In genomic region chr17:30396129-30396528, GRCh38 we compare ENCODE assay signal across 22 cellular contexts. TPM values are rescaled to one million over a fixed set of nuclear protein-coding genes. Genes with fewer than 3 reads are reported as not detected.
A peak's percentile ranks its signal among the peaks of the same experiment; 100 is the strongest.
DNase-seq lines count a peak whose midpoint lies in the region; ATAC-seq and TF ChIP-seq lines count a peak whose summit lies in the region.
"Had no signal": no experiment of that assay in that cellular context is flagged by ENCODE, and none has a peak within 500 bp of the region (broad histone marks: within the 10 kb centered on the region; RNA-seq: fewer than 3 reads in every experiment).

No MANE protein-coding gene starts in this region.

- no peaks in the 10 kb centered on the region for H3K9me3 Mint-ChIP-seq in endodermal cell
- no peaks in the 10 kb centered on the region for H3K9me3 Mint-ChIP-seq in type B pancreatic cell
- H3K9me3 Mint-ChIP-seq: GM23338 had no signal

- no peaks in the 10 kb centered on the region for H3K27me3 Mint-ChIP-seq in endodermal cell (ENCODE audit: insufficient read depth)
- no peaks in the 10 kb centered on the region for H3K27me3 Mint-ChIP-seq in type B pancreatic cell

- intact Hi-C loops in right lobe of liver (cut with DNase I), result no loop called here
- intact Hi-C loops in lower lobe of right lung (cut with DNase I), result no loop called here

- H3K9ac ChIP-seq in endodermal cell (ENCODE audit: extremely low read depth, low read length, poor library complexity, severe bottlenecking), result no peak overlapping the region

- whole genome bisulfite sequencing in endodermal cell (ENCODE audit: insufficient coverage in 1 of 2, insufficient read length in 1 of 2), 2 experiments, result no CpG with 5 or more reads among the region's 1 CpG
- WGBS in right lobe of liver (ENCODE audit: insufficient coverage, low coverage, low lambda C conversion rate, missing lambda C conversion rate), result 50% methylated on average over 1 of the region's 1 CpG

- H3K27ac ChIP-seq in endodermal cell (ENCODE audit: low read depth, low read length), result no peak overlapping the region
- H3K27ac ChIP-seq in right lobe of liver, result peak overlapping the region in 1 of 3 donors; percentile 64
- no peak overlapping the region for H3K27ac ChIP-seq in substantia nigra (ENCODE audit: low read depth, low read length, poor library complexity, severe bottlenecking)
- no peak overlapping the region for H3K27ac ChIP-seq in lower lobe of right lung
- H3K27ac ChIP-seq: C4-2B had no signal

- H3K27ac Mint-ChIP-seq in endodermal cell, result no peak overlapping the region
- H3K27ac Mint-ChIP-seq in type B pancreatic cell, result peak overlapping the region; percentile 60

- ATAC-seq in right lobe of liver, result peak in 3 of 4 donors; percentile 69 to 75 (median 72)
- no peak for ATAC-seq in lower lobe of right lung
- ATAC-seq: GM23338 had no signal

- POLR2A ChIA-PET in HEK293T (lab: Yijun Ruan, JAX), result no interaction called here

- peaks cover 29% of the 10 kb centered on the region for H3K4me1 Mint-ChIP-seq in endodermal cell
- H3K4me1 Mint-ChIP-seq in type B pancreatic cell (ENCODE audit: unreplicated experiment), result peaks cover 25% of the 10 kb centered on the region
- H3K4me1 Mint-ChIP-seq: GM23338 had no signal

- no peak for TF ChIP-seq POLR2A in right lobe of liver (IDR thresholded peaks at IDR 0.05)

- H3K36me3 ChIP-seq in endodermal cell (ENCODE audit: control insufficient read depth, insufficient read depth, low read length) (peaks cover 15% of the 10 kb centered on the region), right lobe of liver (peaks cover 0 to 7% (median 0%) of the 10 kb centered on the region in 4 donors), lower lobe of right lung (peaks cover 13% of the 10 kb centered on the region)

- H3K36me3 Mint-ChIP-seq in endodermal cell (ENCODE audit: low read depth) (peaks cover 12% of the 10 kb centered on the region), type B pancreatic cell (peaks cover 15% of the 10 kb centered on the region)

- H3K4me1 ChIP-seq in endodermal cell (ENCODE audit: control insufficient read depth, insufficient read depth, low read length) (peaks cover 25% of the 10 kb centered on the region), right lobe of liver (peaks cover 0 to 18% (median 0%) of the 10 kb centered on the region in 4 donors), lower lobe of right lung (peaks cover 5% of the 10 kb centered on the region)

- H3K4me3 Mint-ChIP-seq in endodermal cell (no peak overlapping the region), type B pancreatic cell (peak overlapping the region; percentile 25)
- H3K4me3 Mint-ChIP-seq: GM23338 had no signal

- H3K4me3 ChIP-seq in endodermal cell (ENCODE audit: low read length) (peak overlapping the region; percentile 32), right lobe of liver (peak overlapping the region in 1 of 3 donors; percentile 10), lower lobe of right lung (no peak overlapping the region)
- H3K4me3 ChIP-seq: GM12878, GM23338 had no signal

- H3K9me3 ChIP-seq in endodermal cell (ENCODE audit: control insufficient read depth, low read length) (no peaks in the 10 kb centered on the region), right lobe of liver (no peaks in the 10 kb centered on the region), lower lobe of right lung (no peaks in the 10 kb centered on the region)

- no peak for TF ChIP-seq CTCF in endodermal cell (conservative IDR thresholded peaks at IDR 0.05)
- no peak for TF ChIP-seq CTCF in right lobe of liver (IDR thresholded peaks at IDR 0.05)
- TF ChIP-seq CTCF in type B pancreatic cell (conservative IDR thresholded peaks at IDR 0.05), result no peak
- no peak for TF ChIP-seq CTCF in lower lobe of right lung (IDR thresholded peaks at IDR 0.05)

- H3K27me3 ChIP-seq in endodermal cell (ENCODE audit: control insufficient read depth, insufficient read depth, low read length, poor library complexity, severe bottlenecking), result no peaks in the 10 kb centered on the region
- H3K27me3 ChIP-seq in right lobe of liver, result no peaks in the 10 kb centered on the region
- H3K27me3 ChIP-seq in lower lobe of right lung (ENCODE audit: low read depth), result no peaks in the 10 kb centered on the region

- DNase-seq in HEK293T (ENCODE audit: extremely low spot score) (no peak), endodermal cell (no peak), right lobe of liver (no peak), type B pancreatic cell (ENCODE audit: extremely low spot score, unreplicated experiment) (no peak), DMS153 (lab: John Stamatoyannopoulos, UW) (no peak), substantia nigra (lab: John Stamatoyannopoulos, UW) (no peak), lower lobe of right lung (no peak)
- DNase-seq: AML-193, DMS 273 treated with DMSO at 0.1 percent for 48 hours, HCEC 1CT, KG1, MV-4-11, NCI-H187 treated with DMSO at 0.1 percent for 48 hours, NCI-H226, NCI-H524, NCI-H82, OCI-M1, RPMI8226, SHP77 treated with DMSO at 0.1 percent for 48 hours had no signal

- CTCF ChIA-PET in HEK293T (lab: Yijun Ruan, JAX), result interaction anchor here (0.6 kb wide), 1 partner anchor 24 kb away, joined by 4 read pairs; no protein-coding TSS in a partner anchor

TF ChIP-seq in HEK293T, 16 proteins besides CTCF, POLR2A, EP300 and RAD21:
- no peak for TF ChIP-seq FOXK2 (IDR thresholded peaks at IDR 0.05)
- TF ChIP-seq ZNF384 (IDR thresholded peaks at IDR 0.05), result peak; percentile 44; the same call in 1 of the 2 replicates
- TF ChIP-seq BHLHE40 (IDR thresholded peaks at IDR 0.05; ENCODE audit: borderline replicate concordance), result no peak

RNA-seq across cellular contexts. Expression of gene CPD, which starts 17.4 kb away (rescaled TPM):
- total RNA-seq in endodermal cell (10 to 100 TPM; 81.7 to 82.1 TPM), right lobe of liver (100 to 1,000 TPM in 2 of 6 experiments, 10 to 100 TPM in 4; 42.2 to 129 (median 53.5) TPM), type B pancreatic cell (ENCODE audit: low replicate concordance) (56.2 and 71.2 TPM in 2 replicates), lower lobe of right lung (68.9 TPM)
- 38.8 TPM for polyA plus RNA-seq in endodermal cell (2013, experiment 1 of 2)
- polyA plus RNA-seq in endodermal cell (2013, experiment 2 of 2), result 40.4 TPM

Comparison
In these comparisons a context has a peak if more than half of its experiments do, and no peak if none do; other contexts are left out.
1. ATAC-seq: peak in right lobe of liver (3 of 4); none in lower lobe of right lung (0 of 2).